ENCODE assay signal across 27 cellular contexts in the genomic region with DNA sequence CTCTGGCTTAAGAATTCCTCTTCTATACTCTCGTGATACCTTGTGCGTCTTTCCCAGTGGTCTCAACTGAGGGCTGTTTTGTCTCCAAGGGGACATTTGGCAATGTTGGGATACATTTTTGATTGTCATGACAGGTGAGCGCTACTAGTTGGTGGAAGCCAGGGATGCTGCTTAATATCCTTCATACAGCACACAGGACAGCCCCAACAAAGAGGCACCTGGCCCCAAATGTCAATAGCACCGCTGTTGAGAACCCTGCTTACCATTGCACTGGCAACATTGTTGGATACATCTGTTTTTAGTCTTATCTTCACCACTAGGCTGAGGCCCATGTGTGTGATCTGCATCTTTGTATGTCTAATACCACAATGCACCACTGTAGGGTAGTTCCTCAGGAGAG.
DNase-seq lines count a peak whose midpoint lies in the region; ATAC-seq, FAIRE-seq and TF ChIP-seq lines count a peak whose summit lies in the region.
"Had no signal": no experiment of that assay in that cellular context is flagged by ENCODE, and none has a peak within 500 bp of the region (broad histone marks: within the 10 kb centered on the region; RNA-seq: fewer than 3 reads in every experiment).

No MANE protein-coding gene starts in this region.

- no TSS peak for BruUV-seq in Caco-2 (replicated peaks; lab: Mats Ljungman, UMichigan)

- no peak overlapping the region for H2AFZ ChIP-seq in ACC112 (ENCODE audit: low read length, unreplicated experiment)

- H3K4me3 Mint-ChIP-seq in Caco-2 (ENCODE audit: unreplicated experiment), result no peak overlapping the region
- no peak overlapping the region for H3K4me3 Mint-ChIP-seq in naive B cell
- H3K4me3 Mint-ChIP-seq in endothelial cell (ENCODE audit: unreplicated experiment), result no peak overlapping the region
- H3K4me3 Mint-ChIP-seq: CD8-positive, alpha-beta T cell had no signal

- CTCF ChIA-PET in Caco-2 (lab: Charles Lee), result no interaction called here

- POLR2A ChIA-PET in Caco-2 (lab: Charles Lee), result no interaction called here

- H3K27ac Mint-ChIP-seq in Caco-2 (ENCODE audit: unreplicated experiment), result peak overlapping the region; percentile 18
- H3K27ac Mint-ChIP-seq in naive B cell, result peak overlapping the region in 5 of 6 donors; percentile 70 to 90 (median 77)
- no peak overlapping the region for H3K27ac Mint-ChIP-seq in endothelial cell (ENCODE audit: unreplicated experiment)
- H3K27ac Mint-ChIP-seq: CD8-positive, alpha-beta T cell had no signal

- peaks cover 86% of the 10 kb centered on the region for H3K79me2 ChIP-seq in ACC112 (ENCODE audit: control insufficient read depth, insufficient read depth, low read length, unreplicated experiment)

- peak overlapping the region; percentile 78 for H3K27ac ChIP-seq in ACC112 (ENCODE audit: low read depth, low read length)
- no peak overlapping the region for H3K27ac ChIP-seq in SJCRH30
- no peak overlapping the region for H3K27ac ChIP-seq in caudate nucleus (ENCODE audit: low read depth, low read length)

- H3K9me3 Mint-ChIP-seq in Caco-2 (ENCODE audit: unreplicated experiment), result no peaks in the 10 kb centered on the region
- no peaks in the 10 kb centered on the region for H3K9me3 Mint-ChIP-seq in naive B cell
- H3K9me3 Mint-ChIP-seq in endothelial cell (ENCODE audit: unreplicated experiment), result no peaks in the 10 kb centered on the region
- H3K9me3 Mint-ChIP-seq: CD8-positive, alpha-beta T cell had no signal

- peaks cover 62% of the 10 kb centered on the region for H3K4me1 ChIP-seq in ACC112 (ENCODE audit: control insufficient read depth, insufficient read depth, low read length, unreplicated experiment)
- H3K4me1 ChIP-seq in Caco-2, result peaks cover 27% of the 10 kb centered on the region
- peaks cover 11% of the 10 kb centered on the region for H3K4me1 ChIP-seq in SJCRH30

- H3K36me3 ChIP-seq in ACC112 (ENCODE audit: insufficient read depth, low read length) (no peaks in the 10 kb centered on the region), Caco-2 (ENCODE audit: control insufficient read depth, insufficient read depth, low read length) (no peaks in the 10 kb centered on the region), SJCRH30 (no peaks in the 10 kb centered on the region)

- intact Hi-C loops in Caco-2 (cut with micrococcal nuclease; ENCODE audit: unreplicated experiment), result no loop called here

- H3K36me3 Mint-ChIP-seq in Caco-2 (ENCODE audit: insufficient read depth, unreplicated experiment), result peaks cover 15% of the 10 kb centered on the region
- peaks cover 12 to 29% of the 10 kb centered on the region in 2 donors for H3K36me3 Mint-ChIP-seq in naive B cell
- H3K36me3 Mint-ChIP-seq in endothelial cell (ENCODE audit: low read depth, unreplicated experiment), result peaks cover 10% of the 10 kb centered on the region
- H3K36me3 Mint-ChIP-seq: CD8-positive, alpha-beta T cell had no signal

- H3K4me1 Mint-ChIP-seq in Caco-2 (ENCODE audit: low read depth, unreplicated experiment) (peaks cover 31% of the 10 kb centered on the region), naive B cell (peaks cover 59 to 86% (median 81%) of the 10 kb centered on the region in 3 donors), endothelial cell (ENCODE audit: unreplicated experiment) (peaks cover 56% of the 10 kb centered on the region)

- DNase-seq in Caco-2 (no peak), SJCRH30 (peak; percentile 53 to 80), naive B cell (no peak), caudate nucleus (lab: John Stamatoyannopoulos, UW) (no peak), RCC 7860 (ENCODE audit: low spot score) (no peak), endothelial cell (ENCODE audit: low spot score) (no peak)
- DNase-seq: AML-193; C1 segment of cervical spinal cord; CD8-positive, alpha-beta T cell; DMS 273 treated with DMSO at 0.1 percent for 48 hours; DMS79; EL; GDM1; H7; NCI-H1048; NCI-H1417; NCI-H1694; NCI-H2029 treated with DMSO at 0.1 percent for 48 hours; NCI-H446 treated with DMSO at 0.1 percent for 48 hours; NCI-H526; NCI-H82 had no signal

- H3K9me3 ChIP-seq in Caco-2 (no peaks in the 10 kb centered on the region), SJCRH30 (replicated peaks) (no peaks in the 10 kb centered on the region)

- FAIRE-seq in RCC 7860 (lab: Jason Lieb, UNC), result no peak
- FAIRE-seq: A204.1, GM12878, GM19239 had no signal

- H3K27me3 ChIP-seq in ACC112 (ENCODE audit: insufficient read depth, low read length), result no peaks in the 10 kb centered on the region
- no peaks in the 10 kb centered on the region for H3K27me3 ChIP-seq in Caco-2 (replicated peaks; ENCODE audit: control insufficient read depth, insufficient read depth, low read length)
- H3K27me3 ChIP-seq in SJCRH30, result no peaks in the 10 kb centered on the region

- H3K4me3 ChIP-seq in ACC112 (ENCODE audit: low read depth, low read length) (no peak overlapping the region), Caco-2 (ENCODE audit: low read depth, low read length) (no peak overlapping the region), SJCRH30 (no peak overlapping the region)
- H3K4me3 ChIP-seq: GM12878 had no signal

- no peaks in the 10 kb centered on the region for H3K27me3 Mint-ChIP-seq in Caco-2 (ENCODE audit: insufficient read depth, unreplicated experiment)
- no peaks in the 10 kb centered on the region for H3K27me3 Mint-ChIP-seq in naive B cell
- peaks cover 8% of the 10 kb centered on the region for H3K27me3 Mint-ChIP-seq in endothelial cell (ENCODE audit: unreplicated experiment)

- TF ChIP-seq CTCF in Caco-2 (IDR thresholded peaks at IDR 0.05; ENCODE audit: insufficient read depth in 1 of 2, low read depth in 1 of 2, low read length in 1 of 2, severe bottlenecking in 1 of 2, unreplicated experiment in 1 of 2) (no peak), endothelial cell (IDR thresholded peaks at IDR 0.05; ENCODE audit: unreplicated experiment) (no peak)

- ATAC-seq in naive B cell (ENCODE audit: low read depth in 2 of 2), result no peak
- ATAC-seq in GM19351 (IDR thresholded peaks at IDR 0.05; ENCODE audit: unreplicated experiment), result no peak
- ATAC-seq: CD8-positive, alpha-beta T cell; GM12878; Panc1 had no signal

Comparison
In these comparisons a context has a peak if more than half of its experiments do, and no peak if none do; other contexts are left out.
1. DNase-seq: peak in SJCRH30 (2 of 2); none in Caco-2 (0 of 2), naive B cell (single experiment), caudate nucleus (0 of 61), RCC 7860 (single experiment) and endothelial cell (single experiment).